In genomic region chr11:82864268-82864667, GRCh38 we compare ENCODE assay signal across 7 cellular contexts. TPM values are rescaled to one million over a fixed set of nuclear protein-coding genes. Genes with fewer than 3 reads are reported as not detected.
A peak's percentile ranks its signal among the peaks of the same experiment; 100 is the strongest.
DNase-seq lines count a peak whose midpoint lies in the region; ATAC-seq, FAIRE-seq and TF ChIP-seq lines count a peak whose summit lies in the region.

No MANE protein-coding gene starts in this region.

- H3K4me1 ChIP-seq in PC-9 (replicated peaks; ENCODE audit: insufficient read depth) (peaks cover 11% of the 10 kb centered on the region), kidney (ENCODE audit: control insufficient read depth in 1 of 2, insufficient read depth in 1 of 2, low read depth in 1 of 2, low read length in 2 of 2) (peaks cover 3 to 6% of the 10 kb centered on the region in 2 donors), thoracic aorta (ENCODE audit: control insufficient read depth in 1 of 2, low read depth in 2 of 2) (peaks cover 3 to 6% of the 10 kb centered on the region in 2 donors)

- H3K4me3 ChIP-seq in PC-9 (no peak overlapping the region), kidney (ENCODE audit: low read length in 2 of 2) (no peak overlapping the region), thoracic aorta (no peak overlapping the region)

- CTCF ChIA-PET in GM10248 (lab: Yijun Ruan, JAX), result interaction anchor here (1.0 to 6.8 kb wide), 2 partner anchors 147 to 955 kb away, joined by 5 to 57 read pairs; no protein-coding TSS in a partner anchor
- CTCF ChIA-PET in PC-9 (lab: Charles Lee), result no interaction called here

- intact Hi-C loops in PC-9 (cut with micrococcal nuclease; ENCODE audit: unreplicated experiment) (loop anchor here (1.0 kb wide), 2 partner anchors 89 to 146 kb away; no protein-coding TSS in a partner anchor), kidney (cut with DNase I) (no loop called here)

- no peaks in the 10 kb centered on the region for H3K36me3 ChIP-seq in PC-9 (ENCODE audit: low read depth)
- H3K36me3 ChIP-seq in kidney (ENCODE audit: control insufficient read depth in 1 of 2, insufficient read depth in 2 of 2, low read length in 2 of 2), result no peaks in the 10 kb centered on the region
- H3K36me3 ChIP-seq in thoracic aorta, result no peaks in the 10 kb centered on the region

- no peaks in the 10 kb centered on the region for H3K9me2 ChIP-seq in PC-9 (ENCODE audit: insufficient read depth)

- in situ Hi-C loops in T47D (cut with HindIII; ENCODE audit: low pct_unique_long_range_greater_than_20kb, low sequenced_read_pairs), result no loop called here

- no peaks in the 10 kb centered on the region for H4K20me1 ChIP-seq in PC-9 (ENCODE audit: insufficient read depth)

- no peak overlapping the region for H3K27ac ChIP-seq in PC-9
- H3K27ac ChIP-seq in kidney (ENCODE audit: low read depth in 2 of 2, low read length in 2 of 2), result no peak overlapping the region
- no peak overlapping the region for H3K27ac ChIP-seq in thoracic aorta

- no peaks in the 10 kb centered on the region for H3K79me2 ChIP-seq in PC-9 (ENCODE audit: low read depth)

- DNase-seq in GM10248 (ENCODE audit: extremely low spot score) (peak; percentile 28), HTR-8/SVneo (ENCODE audit: insufficient read length, low spot score) (peak; percentile 58), PC-9 (peak; percentile 51 to 53), T47D (ENCODE audit: low read depth in 1 of 2, low spot score in 1 of 2) (peak; percentile 21 to 55), kidney (peak; percentile 73), thoracic aorta (ENCODE audit: low spot score) (no peak)

- ATAC-seq in thoracic aorta (ENCODE audit: insufficient number of reproducible peaks, low FRiP score, low read depth) (peak; percentile 42), HG03196 (IDR thresholded peaks at IDR 0.05; ENCODE audit: unreplicated experiment) (no peak)

- H3K9ac ChIP-seq in kidney (ENCODE audit: low read length in 2 of 2), result no peak overlapping the region

- peaks cover 6% of the 10 kb centered on the region for H3F3A ChIP-seq in PC-9 (ENCODE audit: insufficient read depth, low read depth)

- FAIRE-seq in HTR-8/SVneo (lab: Jason Lieb, UNC) (peak; percentile 38), kidney (lab: Jason Lieb, UNC) (peak; percentile 51)

- POLR2A ChIA-PET in GM10248 (lab: Yijun Ruan, JAX), result no interaction called here
- POLR2A ChIA-PET in PC-9 (lab: Charles Lee; ENCODE audit: unreplicated experiment), result no interaction called here

- no peaks in the 10 kb centered on the region for H3K9me3 ChIP-seq in PC-9 (ENCODE audit: insufficient read depth, low read depth)
- H3K9me3 ChIP-seq in kidney (ENCODE audit: control insufficient read depth in 1 of 2, low read length in 2 of 2), result no peaks in the 10 kb centered on the region
- no peaks in the 10 kb centered on the region for H3K9me3 ChIP-seq in thoracic aorta

- no peak overlapping the region for H3K4me2 ChIP-seq in PC-9

- TF ChIP-seq CTCF in GM10248 (IDR thresholded peaks at IDR 0.05; ENCODE audit: control extremely low read depth, extremely low read depth, low read depth, missing control alignments) (peak; percentile 54), PC-9 (conservative IDR thresholded peaks at IDR 0.05) (peak; percentile 77), kidney (IDR thresholded peaks at IDR 0.05; ENCODE audit: borderline replicate concordance, extremely low read depth, insufficient read depth) (peak; percentile 63), thoracic aorta (IDR thresholded peaks at IDR 0.05) (peak; percentile 48)

- no TSS peak for BruUV-seq in PC-9 (replicated peaks; lab: Mats Ljungman, UMichigan)

- H2AFZ ChIP-seq in PC-9, result no peak overlapping the region

- no peaks in the 10 kb centered on the region for H3K27me3 ChIP-seq in PC-9 (ENCODE audit: insufficient read depth, low read depth)
- no peaks in the 10 kb centered on the region for H3K27me3 ChIP-seq in thoracic aorta (replicated peaks; ENCODE audit: insufficient read depth)

RNA-seq across cellular contexts. Expression of gene PRCP, which starts 36.0 kb away (rescaled TPM):
- total RNA-seq in PC-9 (2021) (42.7 and 46.2 TPM in 2 replicates), kidney (115 TPM), thoracic aorta (10 to 100 TPM; 46.8 to 55.9 TPM)
- polyA plus RNA-seq in kidney (ENCODE audit: insufficient read depth, low read depth, low replicate concordance), result 202 TPM

RNA-seq across cellular contexts. Expression of gene DDIAS, which starts 37.3 kb away (rescaled TPM):
- 6.1 and 12.4 TPM in 2 replicates for total RNA-seq in PC-9 (2021)
- 1.4 TPM for total RNA-seq in kidney
- 0.19 TPM for polyA plus RNA-seq in kidney (ENCODE audit: insufficient read depth, low read depth, low replicate concordance)
- 1 to 10 TPM in 1 of 2 donors, not detected in 1; 1.2 TPM for total RNA-seq in thoracic aorta
